In the genomic region with DNA sequence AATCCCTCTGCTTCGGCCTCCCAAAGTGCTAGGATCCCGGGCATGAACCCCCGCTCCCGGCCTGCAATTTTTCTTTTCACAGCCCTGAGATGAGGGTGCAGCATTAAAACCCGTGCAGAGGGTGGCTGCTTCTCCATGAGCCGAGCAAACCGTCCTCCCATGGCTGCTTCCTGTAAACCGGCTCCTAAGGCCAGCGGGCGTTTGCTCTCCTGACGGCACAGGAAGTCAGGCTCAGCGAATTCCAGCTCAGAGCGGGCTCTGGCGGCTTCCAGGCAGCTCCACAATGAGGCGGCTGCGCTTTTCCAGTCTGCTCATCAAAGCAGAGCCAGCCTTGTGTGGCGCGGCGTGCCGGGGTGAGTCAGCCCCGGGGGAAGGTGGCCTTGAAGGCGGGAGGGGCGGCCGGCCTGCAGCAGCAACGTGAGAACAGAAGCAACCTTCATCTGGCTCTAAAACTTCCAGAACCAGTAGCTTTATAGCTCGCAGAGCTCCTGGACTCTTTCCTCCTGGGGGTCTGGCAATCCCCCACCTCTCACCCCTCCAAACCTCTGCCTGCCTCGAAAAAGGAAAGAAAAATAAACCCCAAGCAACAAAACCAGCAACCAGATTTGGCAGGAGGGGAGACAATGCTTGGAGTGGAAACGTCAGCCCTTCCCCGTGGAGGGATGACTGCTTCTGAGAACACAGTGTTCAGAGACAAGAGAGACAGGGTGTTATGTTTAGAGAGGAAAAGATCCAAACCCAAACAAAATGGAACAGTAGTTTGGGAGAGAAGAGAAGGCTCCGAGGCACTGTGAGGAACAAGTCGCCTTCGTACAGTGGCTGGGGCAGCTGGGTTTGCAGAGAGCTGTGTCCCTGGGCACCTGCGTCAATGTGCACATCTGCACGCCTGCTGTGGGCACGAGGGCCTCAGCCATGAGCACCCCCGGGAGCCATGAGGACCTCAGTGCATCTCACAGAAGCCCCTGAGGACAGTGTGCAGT, we compare ENCODE assay signal across 1 cellular context.
A peak's percentile ranks its signal among the peaks of the same experiment; 100 is the strongest.
TF ChIP-seq lines count a peak whose summit lies in the region.

No MANE protein-coding gene starts in this region.

TF ChIP-seq in HepG2, 621 proteins besides CTCF, POLR2A, EP300 and RAD21 (continued from another document and continues in another):
- TF ChIP-seq, protein P1, sequence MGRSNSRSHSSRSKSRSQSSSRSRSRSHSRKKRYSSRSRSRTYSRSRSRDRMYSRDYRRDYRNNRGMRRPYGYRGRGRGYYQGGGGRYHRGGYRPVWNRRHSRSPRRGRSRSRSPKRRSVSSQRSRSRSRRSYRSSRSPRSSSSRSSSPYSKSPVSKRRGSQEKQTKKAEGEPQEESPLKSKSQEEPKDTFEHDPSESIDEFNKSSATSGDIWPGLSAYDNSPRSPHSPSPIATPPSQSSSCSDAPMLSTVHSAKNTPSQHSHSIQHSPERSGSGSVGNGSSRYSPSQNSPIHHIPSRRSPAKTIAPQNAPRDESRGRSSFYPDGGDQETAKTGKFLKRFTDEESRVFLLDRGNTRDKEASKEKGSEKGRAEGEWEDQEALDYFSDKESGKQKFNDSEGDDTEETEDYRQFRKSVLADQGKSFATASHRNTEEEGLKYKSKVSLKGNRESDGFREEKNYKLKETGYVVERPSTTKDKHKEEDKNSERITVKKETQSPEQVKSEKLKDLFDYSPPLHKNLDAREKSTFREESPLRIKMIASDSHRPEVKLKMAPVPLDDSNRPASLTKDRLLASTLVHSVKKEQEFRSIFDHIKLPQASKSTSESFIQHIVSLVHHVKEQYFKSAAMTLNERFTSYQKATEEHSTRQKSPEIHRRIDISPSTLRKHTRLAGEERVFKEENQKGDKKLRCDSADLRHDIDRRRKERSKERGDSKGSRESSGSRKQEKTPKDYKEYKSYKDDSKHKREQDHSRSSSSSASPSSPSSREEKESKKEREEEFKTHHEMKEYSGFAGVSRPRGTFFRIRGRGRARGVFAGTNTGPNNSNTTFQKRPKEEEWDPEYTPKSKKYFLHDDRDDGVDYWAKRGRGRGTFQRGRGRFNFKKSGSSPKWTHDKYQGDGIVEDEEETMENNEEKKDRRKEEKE (IDR thresholded peaks at IDR 0.05), result no peak
- TF ChIP-seq ZNF781 (CRISPR knock-in tag; IDR thresholded peaks at IDR 0.05; ENCODE audit: borderline replicate concordance, not compliant biosample characterization) (no peak), PHF21A (CRISPR knock-in tag; IDR thresholded peaks at IDR 0.05) (peak; percentile 77; the same call in 1 of the 2 replicates), SSRP1 (CRISPR knock-in tag; IDR thresholded peaks at IDR 0.05) (peak; percentile 67; the same call in 1 of the 2 replicates), GABPA (IDR thresholded peaks at IDR 0.05; ENCODE audit: low read depth, low read length) (0 out of 2 replicates have a peak, but pooled peaks have one; percentile 42), GABPA (CRISPR knock-in tag; IDR thresholded peaks at IDR 0.05; ENCODE audit: low read depth) (peak; percentile 81), ELF1 (CRISPR knock-in tag; IDR thresholded peaks at IDR 0.05) (peak; percentile 86), KLF13 (CRISPR knock-in tag; IDR thresholded peaks at IDR 0.05) (no peak), ZNF672 (CRISPR knock-in tag; IDR thresholded peaks at IDR 0.05) (no peak), KAT7 (CRISPR knock-in tag; IDR thresholded peaks at IDR 0.05; ENCODE audit: borderline replicate concordance) (0 out of 2 replicates have a peak, but pooled peaks have one; percentile 61), ZNF616 (CRISPR knock-in tag; IDR thresholded peaks at IDR 0.05; ENCODE audit: low read depth) (no peak; the same call in 1 of the 2 replicates), ZNF850 (CRISPR knock-in tag; conservative IDR thresholded peaks at IDR 0.05) (no peak), POLR2G (IDR thresholded peaks at IDR 0.05; ENCODE audit: low read depth, low read length) (peak; percentile 72), ZNF335 (CRISPR knock-in tag; IDR thresholded peaks at IDR 0.05) (peak; percentile 66; the same call in 1 of the 2 replicates), IKZF4 (CRISPR knock-in tag; IDR thresholded peaks at IDR 0.05; ENCODE audit: borderline replicate concordance, low read depth, not compliant biosample characterization) (no peak), ZBTB38 (CRISPR knock-in tag; IDR thresholded peaks at IDR 0.05) (peak; percentile 94; the same call in 1 of the 2 replicates), NONO (IDR thresholded peaks at IDR 0.05) (no peak), NONO (CRISPR knock-in tag; conservative IDR thresholded peaks at IDR 0.05) (peak; percentile 80), BORCS8-MEF2B (CRISPR knock-in tag; IDR thresholded peaks at IDR 0.05) (0 out of 2 replicates have a peak, but pooled peaks have one; percentile 62), ZNF317 (CRISPR knock-in tag; IDR thresholded peaks at IDR 0.05) (no peak), GPN1 (CRISPR knock-in tag; IDR thresholded peaks at IDR 0.05; ENCODE audit: borderline replicate concordance) (no peak), ZNF713 (CRISPR knock-in tag; IDR thresholded peaks at IDR 0.05) (no peak), ASH2L (IDR thresholded peaks at IDR 0.05; ENCODE audit: insufficient read length, low read depth, low read length) (no peak), JUNB (CRISPR knock-in tag; IDR thresholded peaks at IDR 0.05; ENCODE audit: borderline replicate concordance) (no peak; the same call in 1 of the 2 replicates), ZNF816 (CRISPR knock-in tag; IDR thresholded peaks at IDR 0.05; ENCODE audit: borderline replicate concordance) (no peak), ZNF446 (CRISPR knock-in tag; IDR thresholded peaks at IDR 0.05) (no peak), ZNF292 (CRISPR knock-in tag; IDR thresholded peaks at IDR 0.05; ENCODE audit: borderline replicate concordance, low read depth) (peak; percentile 99), ZNF883 (CRISPR knock-in tag; IDR thresholded peaks at IDR 0.05; ENCODE audit: not compliant biosample characterization) (peak; percentile 67), NAIF1 (CRISPR knock-in tag; IDR thresholded peaks at IDR 0.05; ENCODE audit: borderline replicate concordance) (no peak), ZNF331 (CRISPR knock-in tag; IDR thresholded peaks at IDR 0.05) (peak; percentile 88), ATRX (CRISPR knock-in tag; IDR thresholded peaks at IDR 0.05; ENCODE audit: borderline replicate concordance) (no peak), NPAS2 (CRISPR knock-in tag; IDR thresholded peaks at IDR 0.05; ENCODE audit: borderline replicate concordance) (no peak)
- TF ChIP-seq, protein P2, sequence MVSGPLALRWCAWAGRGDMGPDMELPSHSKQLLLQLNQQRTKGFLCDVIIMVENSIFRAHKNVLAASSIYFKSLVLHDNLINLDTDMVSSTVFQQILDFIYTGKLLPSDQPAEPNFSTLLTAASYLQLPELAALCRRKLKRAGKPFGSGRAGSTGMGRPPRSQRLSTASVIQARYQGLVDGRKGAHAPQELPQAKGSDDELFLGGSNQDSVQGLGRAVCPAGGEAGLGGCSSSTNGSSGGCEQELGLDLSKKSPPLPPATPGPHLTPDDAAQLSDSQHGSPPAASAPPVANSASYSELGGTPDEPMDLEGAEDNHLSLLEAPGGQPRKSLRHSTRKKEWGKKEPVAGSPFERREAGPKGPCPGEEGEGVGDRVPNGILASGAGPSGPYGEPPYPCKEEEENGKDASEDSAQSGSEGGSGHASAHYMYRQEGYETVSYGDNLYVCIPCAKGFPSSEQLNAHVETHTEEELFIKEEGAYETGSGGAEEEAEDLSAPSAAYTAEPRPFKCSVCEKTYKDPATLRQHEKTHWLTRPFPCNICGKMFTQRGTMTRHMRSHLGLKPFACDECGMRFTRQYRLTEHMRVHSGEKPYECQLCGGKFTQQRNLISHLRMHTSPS (CRISPR knock-in tag; IDR thresholded peaks at IDR 0.05; ENCODE audit: low read depth), result no peak
- TF ChIP-seq, protein P3, sequence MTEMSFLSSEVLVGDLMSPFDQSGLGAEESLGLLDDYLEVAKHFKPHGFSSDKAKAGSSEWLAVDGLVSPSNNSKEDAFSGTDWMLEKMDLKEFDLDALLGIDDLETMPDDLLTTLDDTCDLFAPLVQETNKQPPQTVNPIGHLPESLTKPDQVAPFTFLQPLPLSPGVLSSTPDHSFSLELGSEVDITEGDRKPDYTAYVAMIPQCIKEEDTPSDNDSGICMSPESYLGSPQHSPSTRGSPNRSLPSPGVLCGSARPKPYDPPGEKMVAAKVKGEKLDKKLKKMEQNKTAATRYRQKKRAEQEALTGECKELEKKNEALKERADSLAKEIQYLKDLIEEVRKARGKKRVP (CRISPR knock-in tag; IDR thresholded peaks at IDR 0.05), result peak in 1 of 2 experiments; percentile 58; a peak in 1 of 4 replicates
- TF ChIP-seq, protein P4, sequence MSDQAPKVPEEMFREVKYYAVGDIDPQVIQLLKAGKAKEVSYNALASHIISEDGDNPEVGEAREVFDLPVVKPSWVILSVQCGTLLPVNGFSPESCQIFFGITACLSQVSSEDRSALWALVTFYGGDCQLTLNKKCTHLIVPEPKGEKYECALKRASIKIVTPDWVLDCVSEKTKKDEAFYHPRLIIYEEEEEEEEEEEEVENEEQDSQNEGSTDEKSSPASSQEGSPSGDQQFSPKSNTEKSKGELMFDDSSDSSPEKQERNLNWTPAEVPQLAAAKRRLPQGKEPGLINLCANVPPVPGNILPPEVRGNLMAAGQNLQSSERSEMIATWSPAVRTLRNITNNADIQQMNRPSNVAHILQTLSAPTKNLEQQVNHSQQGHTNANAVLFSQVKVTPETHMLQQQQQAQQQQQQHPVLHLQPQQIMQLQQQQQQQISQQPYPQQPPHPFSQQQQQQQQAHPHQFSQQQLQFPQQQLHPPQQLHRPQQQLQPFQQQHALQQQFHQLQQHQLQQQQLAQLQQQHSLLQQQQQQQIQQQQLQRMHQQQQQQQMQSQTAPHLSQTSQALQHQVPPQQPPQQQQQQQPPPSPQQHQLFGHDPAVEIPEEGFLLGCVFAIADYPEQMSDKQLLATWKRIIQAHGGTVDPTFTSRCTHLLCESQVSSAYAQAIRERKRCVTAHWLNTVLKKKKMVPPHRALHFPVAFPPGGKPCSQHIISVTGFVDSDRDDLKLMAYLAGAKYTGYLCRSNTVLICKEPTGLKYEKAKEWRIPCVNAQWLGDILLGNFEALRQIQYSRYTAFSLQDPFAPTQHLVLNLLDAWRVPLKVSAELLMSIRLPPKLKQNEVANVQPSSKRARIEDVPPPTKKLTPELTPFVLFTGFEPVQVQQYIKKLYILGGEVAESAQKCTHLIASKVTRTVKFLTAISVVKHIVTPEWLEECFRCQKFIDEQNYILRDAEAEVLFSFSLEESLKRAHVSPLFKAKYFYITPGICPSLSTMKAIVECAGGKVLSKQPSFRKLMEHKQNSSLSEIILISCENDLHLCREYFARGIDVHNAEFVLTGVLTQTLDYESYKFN (CRISPR knock-in tag; conservative IDR thresholded peaks at IDR 0.05), result peak; percentile 82
- TF ChIP-seq, protein P5, sequence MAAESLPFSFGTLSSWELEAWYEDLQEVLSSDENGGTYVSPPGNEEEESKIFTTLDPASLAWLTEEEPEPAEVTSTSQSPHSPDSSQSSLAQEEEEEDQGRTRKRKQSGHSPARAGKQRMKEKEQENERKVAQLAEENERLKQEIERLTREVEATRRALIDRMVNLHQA (CRISPR knock-in tag; IDR thresholded peaks at IDR 0.05), result no peak
- TF ChIP-seq, protein P6, sequence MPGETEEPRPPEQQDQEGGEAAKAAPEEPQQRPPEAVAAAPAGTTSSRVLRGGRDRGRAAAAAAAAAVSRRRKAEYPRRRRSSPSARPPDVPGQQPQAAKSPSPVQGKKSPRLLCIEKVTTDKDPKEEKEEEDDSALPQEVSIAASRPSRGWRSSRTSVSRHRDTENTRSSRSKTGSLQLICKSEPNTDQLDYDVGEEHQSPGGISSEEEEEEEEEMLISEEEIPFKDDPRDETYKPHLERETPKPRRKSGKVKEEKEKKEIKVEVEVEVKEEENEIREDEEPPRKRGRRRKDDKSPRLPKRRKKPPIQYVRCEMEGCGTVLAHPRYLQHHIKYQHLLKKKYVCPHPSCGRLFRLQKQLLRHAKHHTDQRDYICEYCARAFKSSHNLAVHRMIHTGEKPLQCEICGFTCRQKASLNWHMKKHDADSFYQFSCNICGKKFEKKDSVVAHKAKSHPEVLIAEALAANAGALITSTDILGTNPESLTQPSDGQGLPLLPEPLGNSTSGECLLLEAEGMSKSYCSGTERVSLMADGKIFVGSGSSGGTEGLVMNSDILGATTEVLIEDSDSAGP (CRISPR knock-in tag; IDR thresholded peaks at IDR 0.05; ENCODE audit: borderline replicate concordance), result peak; percentile 85
- TF ChIP-seq, protein P7, sequence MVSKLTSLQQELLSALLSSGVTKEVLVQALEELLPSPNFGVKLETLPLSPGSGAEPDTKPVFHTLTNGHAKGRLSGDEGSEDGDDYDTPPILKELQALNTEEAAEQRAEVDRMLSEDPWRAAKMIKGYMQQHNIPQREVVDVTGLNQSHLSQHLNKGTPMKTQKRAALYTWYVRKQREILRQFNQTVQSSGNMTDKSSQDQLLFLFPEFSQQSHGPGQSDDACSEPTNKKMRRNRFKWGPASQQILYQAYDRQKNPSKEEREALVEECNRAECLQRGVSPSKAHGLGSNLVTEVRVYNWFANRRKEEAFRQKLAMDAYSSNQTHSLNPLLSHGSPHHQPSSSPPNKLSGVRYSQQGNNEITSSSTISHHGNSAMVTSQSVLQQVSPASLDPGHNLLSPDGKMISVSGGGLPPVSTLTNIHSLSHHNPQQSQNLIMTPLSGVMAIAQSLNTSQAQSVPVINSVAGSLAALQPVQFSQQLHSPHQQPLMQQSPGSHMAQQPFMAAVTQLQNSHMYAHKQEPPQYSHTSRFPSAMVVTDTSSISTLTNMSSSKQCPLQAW (CRISPR knock-in tag; IDR thresholded peaks at IDR 0.05), result peak; percentile 89
- TF ChIP-seq, protein P8, sequence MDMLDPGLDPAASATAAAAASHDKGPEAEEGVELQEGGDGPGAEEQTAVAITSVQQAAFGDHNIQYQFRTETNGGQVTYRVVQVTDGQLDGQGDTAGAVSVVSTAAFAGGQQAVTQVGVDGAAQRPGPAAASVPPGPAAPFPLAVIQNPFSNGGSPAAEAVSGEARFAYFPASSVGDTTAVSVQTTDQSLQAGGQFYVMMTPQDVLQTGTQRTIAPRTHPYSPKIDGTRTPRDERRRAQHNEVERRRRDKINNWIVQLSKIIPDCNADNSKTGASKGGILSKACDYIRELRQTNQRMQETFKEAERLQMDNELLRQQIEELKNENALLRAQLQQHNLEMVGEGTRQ (IDR thresholded peaks at IDR 0.05; ENCODE audit: low read depth, low read length), result no peak
- TF ChIP-seq, protein P8 (CRISPR knock-in tag; IDR thresholded peaks at IDR 0.05; ENCODE audit: borderline replicate concordance), result no peak
- TF ChIP-seq, protein P9, sequence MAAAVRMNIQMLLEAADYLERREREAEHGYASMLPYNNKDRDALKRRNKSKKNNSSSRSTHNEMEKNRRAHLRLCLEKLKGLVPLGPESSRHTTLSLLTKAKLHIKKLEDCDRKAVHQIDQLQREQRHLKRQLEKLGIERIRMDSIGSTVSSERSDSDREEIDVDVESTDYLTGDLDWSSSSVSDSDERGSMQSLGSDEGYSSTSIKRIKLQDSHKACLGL (CRISPR knock-in tag; IDR thresholded peaks at IDR 0.05), result no peak
